8 cellular contexts compared by ENCODE assay signal in the genomic region with DNA sequence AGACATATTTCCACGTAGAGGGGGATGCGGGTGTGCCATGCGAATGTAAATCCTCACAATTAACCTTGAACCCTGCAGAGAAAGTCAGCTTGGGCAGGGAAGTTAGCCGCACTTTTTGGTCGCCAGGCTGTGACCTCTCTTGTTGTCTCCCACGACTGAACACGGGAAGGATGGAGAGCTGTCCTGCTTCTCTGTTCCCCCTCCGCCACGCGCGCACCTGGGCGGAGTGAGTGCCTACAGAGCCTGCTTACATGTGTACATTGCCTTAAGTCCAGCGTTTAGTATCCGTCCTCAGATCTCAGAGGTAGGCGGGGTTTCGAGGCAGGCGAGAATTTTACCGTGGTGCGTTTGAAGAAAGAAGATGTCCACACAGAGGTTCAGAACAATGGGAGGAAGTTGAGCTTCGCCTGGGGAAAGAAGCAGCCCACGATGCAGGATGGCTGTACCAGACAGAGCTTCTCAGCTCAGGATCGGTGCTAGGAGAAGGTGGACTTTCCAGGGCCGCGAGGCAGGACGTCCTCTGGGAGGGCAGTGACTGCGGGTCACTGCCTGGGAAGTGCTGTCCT. TPM values are rescaled to one million over a fixed set of nuclear protein-coding genes. Genes with fewer than 3 reads are reported as not detected.
A peak's percentile ranks its signal among the peaks of the same experiment; 100 is the strongest.
DNase-seq lines count a peak whose midpoint lies in the region; ATAC-seq lines count a peak whose summit lies in the region.

No MANE protein-coding gene starts in this region.

- ATAC-seq in CD4-positive, CD25-positive, alpha-beta regulatory T cell (ENCODE audit: low read depth in 2 of 2) = peak; percentile 12 to 26
- ATAC-seq in GM19324 (IDR thresholded peaks at IDR 0.05; ENCODE audit: low FRiP score, unreplicated experiment) (peak; percentile 18), HG03457 (IDR thresholded peaks at IDR 0.05; ENCODE audit: unreplicated experiment) (peak; percentile 10)

- peaks cover 8% of the 10 kb centered on the region for H3K36me3 Mint-ChIP-seq in CD4-positive, CD25-positive, alpha-beta regulatory T cell

- H3K27ac ChIP-seq in CD4-positive, CD25-positive, alpha-beta regulatory T cell (ENCODE audit: insufficient read depth, low read length, poor library complexity, severe bottlenecking) = peak overlapping the region; percentile 93
- H3K27ac ChIP-seq in SJSA1 = peak overlapping the region; percentile 84
- no peak overlapping the region for H3K27ac ChIP-seq in iPS-20b (ENCODE audit: low read length)

- H3K9me3 Mint-ChIP-seq in CD4-positive, CD25-positive, alpha-beta regulatory T cell = peaks cover 0 to 4% (median 0%) of the 10 kb centered on the region in 7 donors

- peaks cover 26% of the 10 kb centered on the region for H3K27me3 Mint-ChIP-seq in CD4-positive, CD25-positive, alpha-beta regulatory T cell

- peaks cover 2% of the 10 kb centered on the region for H3K27me3 ChIP-seq in CD4-positive, CD25-positive, alpha-beta regulatory T cell (ENCODE audit: control insufficient read depth, insufficient read depth, low read length)
- no peaks in the 10 kb centered on the region for H3K27me3 ChIP-seq in SJSA1 (replicated peaks)
- H3K27me3 ChIP-seq in iPS-20b (ENCODE audit: insufficient read depth, low read length) = peaks cover 27% of the 10 kb centered on the region

- H3K9ac ChIP-seq in iPS-20b (ENCODE audit: low read depth, low read length) = peak overlapping the region; percentile 58; the same call in 1 of the 2 replicates

- H3K4me3 Mint-ChIP-seq in CD4-positive, CD25-positive, alpha-beta regulatory T cell = peak overlapping the region; percentile 90 to 95 (median 94)

- H3K36me3 ChIP-seq in CD4-positive, CD25-positive, alpha-beta regulatory T cell (ENCODE audit: control insufficient read depth, insufficient read depth, low read length) = no peaks in the 10 kb centered on the region
- H3K36me3 ChIP-seq in SJSA1 (peaks cover 17% of the 10 kb centered on the region), iPS-20b (ENCODE audit: insufficient read depth, low read depth, low read length) (no peaks in the 10 kb centered on the region)

- peaks cover 0 to under 1% of the 10 kb centered on the region in 2 experiments for H3K9me3 ChIP-seq in CD4-positive, CD25-positive, alpha-beta regulatory T cell (ENCODE audit: control insufficient read depth in 2 of 2, low read length in 2 of 2)
- H3K9me3 ChIP-seq in SJSA1 (replicated peaks) (no peaks in the 10 kb centered on the region), iPS-20b (ENCODE audit: insufficient read depth, low read depth, low read length) (peaks cover 5% of the 10 kb centered on the region; the same call in 1 of the 2 replicates)

- H3K27ac Mint-ChIP-seq in CD4-positive, CD25-positive, alpha-beta regulatory T cell = peak overlapping the region; percentile 98 to 99 (median 98)

- peaks cover 24% of the 10 kb centered on the region for H3K4me1 ChIP-seq in CD4-positive, CD25-positive, alpha-beta regulatory T cell (ENCODE audit: control insufficient read depth, insufficient read depth, low read length, poor library complexity, severe bottlenecking)
- H3K4me1 ChIP-seq in SJSA1 (replicated peaks) (peaks cover 25% of the 10 kb centered on the region), iPS-20b (ENCODE audit: insufficient read depth, low read length) (peaks cover 5% of the 10 kb centered on the region)

- peak in 1 of 3 donors; percentile 27 for DNase-seq in CD4-positive, CD25-positive, alpha-beta regulatory T cell
- DNase-seq in SJSA1 (ENCODE audit: low read depth in 1 of 2, low spot score in 2 of 2) = peak in 1 of 2 experiments; percentile 49
- DNase-seq in brain pericyte (ENCODE audit: low read depth, low spot score) = peak; percentile 47
- DNase-seq in skeletal muscle cell (ENCODE audit: low read depth) = no peak
- no peak for DNase-seq in NCI-H524 treated with DMSO at 0.1 percent for 48 hours (lab: John Stamatoyannopoulos, UW)

- peak overlapping the region; percentile 92 for H3K4me3 ChIP-seq in CD4-positive, CD25-positive, alpha-beta regulatory T cell (ENCODE audit: low read depth, low read length)
- peak overlapping the region; percentile 78 for H3K4me3 ChIP-seq in SJSA1
- H3K4me3 ChIP-seq in iPS-20b (ENCODE audit: low read length) = peak overlapping the region; percentile 72
- H3K4me3 ChIP-seq in skeletal muscle cell (ENCODE audit: low read depth, low read length) = peak overlapping the region; percentile 83

- H3K4me1 Mint-ChIP-seq in CD4-positive, CD25-positive, alpha-beta regulatory T cell = peaks cover 12 to 46% (median 34%) of the 10 kb centered on the region in 4 donors

RNA-seq across cellular contexts. Expression of a gene that starts 0.5 kb away (rescaled TPM):
- total RNA-seq in CD4-positive, CD25-positive, alpha-beta regulatory T cell = 59.9 TPM
- polyA plus RNA-seq in CD4-positive, CD25-positive, alpha-beta regulatory T cell = 10 to 100 TPM in 3 of 4 donors, 1 to 10 TPM in 1; 8.9 to 15.1 (median 13.4) TPM
- 7.4 and 11.5 TPM in 2 replicates for total RNA-seq in SJSA1 (2014; rRNA removed; shearing (Covaris generic))
